In genomic region chr7:128795129-128795528, GRCh38 we compare ENCODE assay signal across 1 cellular context.
TF ChIP-seq lines count a peak whose summit lies in the region.

No MANE protein-coding gene starts in this region.

TF ChIP-seq in H1, 55 proteins besides CTCF, POLR2A, EP300 and RAD21:
- no peak for TF ChIP-seq SIX5 (IDR thresholded peaks at IDR 0.05; ENCODE audit: low read depth, low read length)
- no peak for TF ChIP-seq HDAC6 (IDR thresholded peaks at IDR 0.05; ENCODE audit: low read depth, low read length)
- no peak for TF ChIP-seq SUZ12 (IDR thresholded peaks at IDR 0.05; ENCODE audit: low read length)
- TF ChIP-seq JUND (IDR thresholded peaks at IDR 0.05; ENCODE audit: low read length): no peak
TF ChIP-seq in H1: peak in this region for 0.
